Comparison of ENCODE assay signal across 10 cellular contexts in the genomic region with DNA sequence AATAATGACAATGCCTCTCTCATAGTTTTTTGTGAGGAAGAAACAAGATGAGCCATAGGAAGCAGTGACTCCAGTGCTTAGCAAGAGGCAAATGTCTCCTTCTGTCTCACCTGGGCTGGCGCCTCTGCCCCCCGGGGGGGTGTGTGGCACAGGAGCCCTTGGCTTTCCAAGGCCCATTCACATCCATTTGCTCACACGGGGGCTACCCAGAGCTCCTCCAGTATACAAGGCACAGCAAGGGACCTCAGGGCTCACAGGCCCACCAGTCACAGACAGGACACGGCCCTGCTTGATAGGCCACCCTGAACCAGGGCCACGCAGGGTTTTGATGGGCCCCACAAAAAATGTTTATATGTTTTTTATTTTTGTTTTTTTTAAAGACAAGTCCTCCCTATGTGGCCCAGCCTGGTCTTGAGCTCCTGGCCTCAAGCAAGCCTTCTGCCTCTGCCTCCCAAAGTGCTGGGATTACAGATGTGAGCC. TPM values are rescaled to one million over a fixed set of nuclear protein-coding genes. Genes with fewer than 3 reads are reported as not detected.
"Had no signal": no experiment of that assay in that cellular context is flagged by ENCODE, and none has a peak within 500 bp of the region (broad histone marks: within the 10 kb centered on the region; RNA-seq: fewer than 3 reads in every experiment).

No MANE protein-coding gene starts in this region.

- DNase-seq: H7, HFFc6, IMR-90, KG1 had no signal

- H3K4me3 ChIP-seq: GM23338, HAP-1, K562 had no signal

- H3K36me3 ChIP-seq: HAP-1 had no signal

- H3K4me1 ChIP-seq: HAP-1 had no signal

- ATAC-seq: HCT116 had no signal

- H3K9me3 ChIP-seq: HAP-1 had no signal

RNA-seq across cellular contexts. Expression of gene PLA2G4E, which starts 26.6 kb away (rescaled TPM):
- total RNA-seq: GM23338, H4, H7, HFFc6, HT-29, IMR-90, K562 had no signal
- polyA plus RNA-seq: GM23338, IMR-90 had no signal
